Comparison of ENCODE assay signal across 3 cellular contexts in genomic region chr7:142582351-142582750, GRCh38.
A peak's percentile ranks its signal among the peaks of the same experiment; 100 is the strongest.
TF ChIP-seq lines count a peak whose summit lies in the region.

No MANE protein-coding gene starts in this region.

TF ChIP-seq in A549, 52 proteins besides CTCF, POLR2A, EP300 and RAD21:
- TF ChIP-seq MAFK (IDR thresholded peaks at IDR 0.05; ENCODE audit: partially characterized antibody): peak; percentile 75
- no peak for TF ChIP-seq FOSB (CRISPR knock-in tag; IDR thresholded peaks at IDR 0.05)

TF ChIP-seq in IMR-90, 13 proteins besides CTCF, POLR2A, EP300 and RAD21:
- TF ChIP-seq MAFK (IDR thresholded peaks at IDR 0.05; ENCODE audit: low read depth, low read length) (peak; percentile 87), RCOR1 (IDR thresholded peaks at IDR 0.05; ENCODE audit: insufficient replicate concordance, low read length) (no peak), SMC3 (IDR thresholded peaks at IDR 0.05; ENCODE audit: low read depth, low read length) (no peak), MXI1 (IDR thresholded peaks at IDR 0.05; ENCODE audit: borderline replicate concordance, low read depth, low read length) (no peak)
- TF ChIP-seq, protein P1, sequence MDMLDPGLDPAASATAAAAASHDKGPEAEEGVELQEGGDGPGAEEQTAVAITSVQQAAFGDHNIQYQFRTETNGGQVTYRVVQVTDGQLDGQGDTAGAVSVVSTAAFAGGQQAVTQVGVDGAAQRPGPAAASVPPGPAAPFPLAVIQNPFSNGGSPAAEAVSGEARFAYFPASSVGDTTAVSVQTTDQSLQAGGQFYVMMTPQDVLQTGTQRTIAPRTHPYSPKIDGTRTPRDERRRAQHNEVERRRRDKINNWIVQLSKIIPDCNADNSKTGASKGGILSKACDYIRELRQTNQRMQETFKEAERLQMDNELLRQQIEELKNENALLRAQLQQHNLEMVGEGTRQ (IDR thresholded peaks at IDR 0.05; ENCODE audit: low read depth, low read length): no peak

TF ChIP-seq in H1, 55 proteins besides CTCF, POLR2A, EP300 and RAD21:
- no peak for TF ChIP-seq SRF (IDR thresholded peaks at IDR 0.05; ENCODE audit: low read depth, low read length)
- TF ChIP-seq MAFK (IDR thresholded peaks at IDR 0.05; ENCODE audit: low read depth, low read length): peak; percentile 34; the same call in 1 of the 2 replicates
- no peak for TF ChIP-seq ZNF274 (IDR thresholded peaks at IDR 0.05; ENCODE audit: borderline replicate concordance, extremely low read depth, low read length)
